ENCODE assay signal across 36 cellular contexts in genomic region chr19:11370744-11371143, GRCh38.
"Had no signal": no experiment of that assay in that cellular context is flagged by ENCODE, and none has a peak within 500 bp of the region (broad histone marks: within the 10 kb centered on the region; RNA-seq: fewer than 3 reads in every experiment).

No MANE protein-coding gene starts in this region.

- H3K27ac Mint-ChIP-seq: activated B cell treated with CpG ODN at 0.5 μM for 24 hours; activated CD4-positive, alpha-beta T cell treated with anti-CD3 and anti-CD28 coated beads, Interleukin-2, amount 10 ng/mL, durations not matched to agents 24 days and 14 days; activated CD8-positive, alpha-beta T cell treated with anti-CD3 and anti-CD28 coated beads for 36 hours; activated naive CD4-positive, alpha-beta T cell treated with anti-CD3 and anti-CD28 coated beads for 36 hours; activated naive CD4-positive, alpha-beta T cell treated with anti-CD3 and anti-CD28 coated beads, Interleukin-2, amount 50 U/mL, for 72 hours; activated naive CD8-positive, alpha-beta T cell treated with anti-CD3 and anti-CD28 coated beads for 36 hours; activated T-cell treated with anti-CD3 and anti-CD28 coated beads, Interleukin-2, amount 50 U/mL, for 72 hours; activated T-helper 1 cell treated with anti-CD3 and anti-CD28 coated beads, Interleukin-12 subunit alpha, Interleukin-12 subunit beta, Interleukin-2, Interleukin-4 antibody, amounts not matched to agents 30 ng/mL and 10 ng/mL and 1 ng/mL, durations not matched to agents 14 hours and 24 hours and 36 hours; activated T-helper 17 cell treated with anti-CD3 and anti-CD28 coated beads, Interleukin-2, amount 50 U/mL, for 72 hours; T-helper 1 cell treated with Interleukin-12 subunit alpha and Interleukin-12 subunit beta and Interleukin-4 antibody, amounts not matched to agents 30 μg/mL and 1 μg/mL, for 36 hours; T-helper 2 cell treated with Interferon-gamma antibody and Interleukin-4, amounts not matched to agents 5 μg/mL and 100 μg/mL, for 36 hours had no signal

- H3K27ac ChIP-seq: adrenal gland, ascending aorta, cardiac muscle cell, VCaP had no signal

- H3K27me3 Mint-ChIP-seq: activated B cell treated with CpG ODN at 0.5 μM for 24 hours; activated CD4-positive, alpha-beta T cell treated with anti-CD3 and anti-CD28 coated beads, Interleukin-2, amount 10 ng/mL, durations not matched to agents 24 days and 14 days; activated CD8-positive, alpha-beta T cell treated with anti-CD3 and anti-CD28 coated beads for 36 hours; activated naive CD8-positive, alpha-beta T cell treated with anti-CD3 and anti-CD28 coated beads for 36 hours; activated T-helper 17 cell treated with anti-CD3 and anti-CD28 coated beads, Interleukin-2, amount 50 U/mL, for 72 hours; brain; central memory CD8-positive, alpha-beta T cell had no signal

- H3K36me3 ChIP-seq: cardiac muscle cell had no signal

- H3K4me3 ChIP-seq: adrenal gland, ascending aorta, cardiac muscle cell had no signal

- DNase-seq: activated B cell treated with CpG ODN at 0.5 μM for 24 hours; activated CD4-positive, alpha-beta T cell treated with anti-CD3 and anti-CD28 coated beads for 4 hours; activated CD4-positive, alpha-beta T cell treated with anti-CD3 and anti-CD28 coated beads, Interleukin-2, amount 10 ng/mL, durations not matched to agents 24 days and 14 days; activated CD4-positive, alpha-beta T cell treated with anti-CD3 and anti-CD28 coated beads, Interleukin-2, amount 50 U/mL, for 1 hour; activated CD4-positive, alpha-beta T cell treated with anti-CD3 and anti-CD28 coated beads, Interleukin-2, amount 50 U/mL, for 4 hours; activated CD4-positive, CD25-positive, alpha-beta regulatory T cell treated with anti-CD3 and anti-CD28 coated beads, Interleukin-2, amount 50 U/mL, for 72 hours; activated CD8-positive, alpha-beta memory T cell treated with anti-CD3 and anti-CD28 coated beads, Interleukin-2, amount 50 U/mL, for 4 hours; activated CD8-positive, alpha-beta T cell treated with anti-CD3 and anti-CD28 coated beads for 36 hours; activated effector memory CD4-positive, alpha-beta T cell treated with anti-CD3 and anti-CD28 coated beads, Interleukin-2, amount 50 U/mL, for 16 hours; activated gamma-delta T cell treated with Interleukin-2 at 50 U/mL for 16 hours; activated naive CD4-positive, alpha-beta T cell; activated naive CD4-positive, alpha-beta T cell treated with anti-CD3 and anti-CD28 coated beads for 36 hours; activated naive CD4-positive, alpha-beta T cell treated with anti-CD3 and anti-CD28 coated beads, Interleukin-2, amount 50 U/mL, for 16 hours; activated naive CD8-positive, alpha-beta T cell treated with anti-CD3 and anti-CD28 coated beads for 36 hours; activated T-cell treated with anti-CD3 and anti-CD28 coated beads for 4 hours; activated T-cell treated with anti-CD3 and anti-CD28 coated beads, Interleukin-2, amount 50 U/mL, for 1 hour; activated T-cell treated with anti-CD3 and anti-CD28 coated beads, Interleukin-2, amount 50 U/mL, for 4 hours; activated T-cell treated with anti-CD3 and anti-CD28 coated beads, Interleukin-2, amount 50 U/mL, for 72 hours; adrenal gland; amniotic stem cell; anterior cingulate cortex; caudate nucleus; cerebellar nuclear complex; T-helper 1 cell; T-helper 2 cell; T-helper 9 cell had no signal

- H3K27me3 ChIP-seq: adrenal gland, ascending aorta, cardiac muscle cell had no signal

- H3K4me3 Mint-ChIP-seq: activated B cell treated with CpG ODN at 0.5 μM for 24 hours; activated CD4-positive, alpha-beta T cell treated with anti-CD3 and anti-CD28 coated beads, Interleukin-2, amount 10 ng/mL, durations not matched to agents 24 days and 14 days; activated CD8-positive, alpha-beta T cell treated with anti-CD3 and anti-CD28 coated beads for 36 hours; activated naive CD4-positive, alpha-beta T cell treated with anti-CD3 and anti-CD28 coated beads for 36 hours; activated naive CD8-positive, alpha-beta T cell treated with anti-CD3 and anti-CD28 coated beads for 36 hours; activated T-cell treated with anti-CD3 and anti-CD28 coated beads, Interleukin-2, amount 50 U/mL, for 4 hours; activated T-cell treated with anti-CD3 and anti-CD28 coated beads, Interleukin-2, amount 50 U/mL, for 72 hours; activated T-helper 1 cell treated with anti-CD3 and anti-CD28 coated beads, Interleukin-12 subunit alpha, Interleukin-12 subunit beta, Interleukin-2, Interleukin-4 antibody, amounts not matched to agents 30 ng/mL and 10 ng/mL and 1 ng/mL, durations not matched to agents 14 hours and 24 hours and 36 hours; activated T-helper 17 cell treated with anti-CD3 and anti-CD28 coated beads, Interleukin-2, amount 50 U/mL, for 72 hours; central memory CD8-positive, alpha-beta T cell; T-helper 1 cell treated with Interleukin-12 subunit alpha and Interleukin-12 subunit beta and Interleukin-4 antibody, amounts not matched to agents 30 μg/mL and 1 μg/mL, for 36 hours; T-helper 2 cell treated with Interferon-gamma antibody and Interleukin-4, amounts not matched to agents 5 μg/mL and 100 μg/mL, for 36 hours had no signal

- H3K9me3 Mint-ChIP-seq: activated B cell treated with CpG ODN at 0.5 μM for 24 hours; activated CD4-positive, alpha-beta T cell treated with anti-CD3 and anti-CD28 coated beads, Interleukin-2, amount 10 ng/mL, durations not matched to agents 24 days and 14 days; activated CD8-positive, alpha-beta T cell treated with anti-CD3 and anti-CD28 coated beads for 36 hours; activated naive CD4-positive, alpha-beta T cell treated with anti-CD3 and anti-CD28 coated beads for 36 hours; activated naive CD4-positive, alpha-beta T cell treated with anti-CD3 and anti-CD28 coated beads, Interleukin-2, amount 50 U/mL, for 72 hours; activated naive CD8-positive, alpha-beta T cell treated with anti-CD3 and anti-CD28 coated beads for 36 hours; activated T-cell treated with anti-CD3 and anti-CD28 coated beads, Interleukin-2, amount 50 U/mL, for 4 hours; activated T-cell treated with anti-CD3 and anti-CD28 coated beads, Interleukin-2, amount 50 U/mL, for 72 hours; activated T-helper 1 cell treated with anti-CD3 and anti-CD28 coated beads, Interleukin-12 subunit alpha, Interleukin-12 subunit beta, Interleukin-2, Interleukin-4 antibody, amounts not matched to agents 30 ng/mL and 10 ng/mL and 1 ng/mL, durations not matched to agents 14 hours and 24 hours and 36 hours; activated T-helper 17 cell treated with anti-CD3 and anti-CD28 coated beads, Interleukin-2, amount 50 U/mL, for 72 hours; brain; central memory CD8-positive, alpha-beta T cell; T-helper 1 cell treated with Interleukin-12 subunit alpha and Interleukin-12 subunit beta and Interleukin-4 antibody, amounts not matched to agents 30 μg/mL and 1 μg/mL, for 36 hours; T-helper 2 cell treated with Interferon-gamma antibody and Interleukin-4, amounts not matched to agents 5 μg/mL and 100 μg/mL, for 36 hours had no signal

- H3K4me1 Mint-ChIP-seq: activated naive CD8-positive, alpha-beta T cell treated with anti-CD3 and anti-CD28 coated beads for 36 hours had no signal

- H3K9me3 ChIP-seq: adrenal gland, ascending aorta had no signal
